Comparison of ENCODE assay signal across 17 cellular contexts in genomic region chr21:34603710-34604057, GRCh38.
"Had no signal": no experiment of that assay in that cellular context is flagged by ENCODE, and none has a peak within 500 bp of the region (broad histone marks: within the 10 kb centered on the region; RNA-seq: fewer than 3 reads in every experiment).

No MANE protein-coding gene starts in this region.

- H3K9me3 Mint-ChIP-seq: activated CD4-positive, alpha-beta T cell treated with anti-CD3 and anti-CD28 coated beads, Interleukin-2, amount 10 ng/mL, durations not matched to agents 7 days and 5 days; activated CD8-positive, alpha-beta T cell treated with anti-CD3 and anti-CD28 coated beads for 36 hours; activated T-helper 17 cell treated with anti-CD3 and anti-CD28 coated beads, Interleukin-2, amount 50 U/mL, for 72 hours; naive thymus-derived CD4-positive, alpha-beta T cell; neural crest cell; stimulated activated naive CD8-positive, alpha-beta T cell treated with anti-CD3 and anti-CD28 coated beads, Interleukin-15, Interleukin-2, amounts not matched to agents 100 ng/mL and 50 ng/mL, for 24 hours had no signal

- H3K36me3 Mint-ChIP-seq: naive thymus-derived CD4-positive, alpha-beta T cell had no signal

- H3K4me3 Mint-ChIP-seq: activated CD4-positive, alpha-beta T cell treated with anti-CD3 and anti-CD28 coated beads, Interleukin-2, amount 10 ng/mL, durations not matched to agents 7 days and 5 days; activated CD8-positive, alpha-beta T cell treated with anti-CD3 and anti-CD28 coated beads for 36 hours; activated naive CD8-positive, alpha-beta T cell; activated T-helper 17 cell treated with anti-CD3 and anti-CD28 coated beads, Interleukin-2, amount 50 U/mL, for 72 hours; endodermal cell; naive thymus-derived CD4-positive, alpha-beta T cell; neural crest cell; stimulated activated naive CD8-positive, alpha-beta T cell treated with anti-CD3 and anti-CD28 coated beads, Interleukin-15, Interleukin-2, amounts not matched to agents 100 ng/mL and 50 ng/mL, for 24 hours; T-helper 17 cell had no signal

- H3K36me3 ChIP-seq: adrenal gland, breast epithelium, heart right ventricle, right lobe of liver, tibial nerve, uterus had no signal

- H3K27me3 Mint-ChIP-seq: activated CD4-positive, alpha-beta T cell treated with anti-CD3 and anti-CD28 coated beads, Interleukin-2, amount 10 ng/mL, durations not matched to agents 7 days and 5 days; activated CD8-positive, alpha-beta T cell treated with anti-CD3 and anti-CD28 coated beads for 36 hours; activated naive CD8-positive, alpha-beta T cell; activated T-helper 17 cell treated with anti-CD3 and anti-CD28 coated beads, Interleukin-2, amount 50 U/mL, for 72 hours; stimulated activated naive CD8-positive, alpha-beta T cell treated with anti-CD3 and anti-CD28 coated beads, Interleukin-15, Interleukin-2, amounts not matched to agents 100 ng/mL and 50 ng/mL, for 24 hours; T-helper 17 cell had no signal

- H3K4me1 ChIP-seq: breast epithelium, right lobe of liver, uterus had no signal

- H3K27ac ChIP-seq: adrenal gland, breast epithelium, coronary artery, right lobe of liver, skin epidermis, uterus had no signal

- H3K4me3 ChIP-seq: adrenal gland, breast epithelium, coronary artery, heart right ventricle, right lobe of liver, skin epidermis, tibial nerve, uterus had no signal

- H3K27me3 ChIP-seq: adrenal gland, breast epithelium, heart right ventricle, right lobe of liver, tibial nerve, uterus had no signal

- H3K4me1 Mint-ChIP-seq: activated CD4-positive, alpha-beta T cell treated with anti-CD3 and anti-CD28 coated beads, Interleukin-2, amount 10 ng/mL, durations not matched to agents 7 days and 5 days; activated T-helper 17 cell treated with anti-CD3 and anti-CD28 coated beads, Interleukin-2, amount 50 U/mL, for 72 hours had no signal

- H3K27ac Mint-ChIP-seq: activated CD4-positive, alpha-beta T cell treated with anti-CD3 and anti-CD28 coated beads, Interleukin-2, amount 10 ng/mL, durations not matched to agents 7 days and 5 days; activated CD8-positive, alpha-beta T cell treated with anti-CD3 and anti-CD28 coated beads for 36 hours; activated naive CD8-positive, alpha-beta T cell; activated T-helper 17 cell treated with anti-CD3 and anti-CD28 coated beads, Interleukin-2, amount 50 U/mL, for 72 hours; endodermal cell; T-helper 17 cell had no signal

- H3K9me3 ChIP-seq: adrenal gland, breast epithelium, right lobe of liver, tibial nerve, uterus had no signal
